In the genomic region with DNA sequence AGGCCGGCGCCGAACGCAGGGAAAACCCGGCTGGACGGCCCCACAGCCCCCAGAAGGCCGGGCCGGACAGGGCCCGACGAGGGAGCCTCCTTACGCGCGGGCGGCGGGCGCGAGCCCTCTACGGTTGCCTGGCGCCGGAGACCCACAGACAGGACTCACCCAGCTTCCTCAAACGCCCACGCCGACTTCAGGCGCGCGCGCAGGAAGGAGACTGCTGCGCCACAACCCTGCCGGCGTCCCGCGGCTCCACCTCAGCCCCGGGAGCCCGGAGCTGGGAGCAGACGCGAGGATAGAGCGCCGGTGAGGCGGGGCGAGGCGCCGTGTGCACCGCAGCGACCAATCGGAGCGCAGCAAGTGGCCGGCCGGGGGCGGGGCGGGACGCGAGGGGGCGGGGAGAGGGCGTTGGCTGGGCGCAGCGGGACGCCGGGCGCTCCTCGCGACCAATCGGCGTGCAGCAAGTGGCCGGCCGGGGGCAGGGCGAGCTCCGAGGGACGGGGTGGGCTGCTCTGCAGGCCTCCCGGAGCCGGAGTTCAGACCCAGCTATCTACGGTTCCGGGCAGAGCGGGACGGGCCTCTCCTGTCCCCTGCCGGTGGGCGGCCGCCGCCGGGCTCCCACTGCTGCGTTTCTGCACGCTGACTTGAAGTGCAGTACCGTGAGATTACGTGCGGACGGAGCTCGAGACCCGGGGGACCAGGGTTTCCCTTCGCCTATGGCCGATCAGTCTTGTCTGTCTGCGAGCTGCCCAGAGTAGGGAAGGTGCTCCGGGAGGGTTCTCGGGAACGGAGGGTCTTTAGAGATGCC, we compare ENCODE assay signal across 8 cellular contexts. TPM values are rescaled to one million over a fixed set of nuclear protein-coding genes. Genes with fewer than 3 reads are reported as not detected.
DNase-seq lines count a peak whose midpoint lies in the region; ATAC-seq lines count a peak whose summit lies in the region.

TSS of gene TMEM50B (minus strand) at position 296 of the 802 bp plus-strand sequence. CDS start 11,089 bp downstream, outside the sequence.

- peak within 1 kb of the TSS; percentile 96 for H3K56ac ChIP-seq in mesendoderm (ENCODE audit: low read length)

- no peaks in the 10 kb centered on the region for H3K4me1 ChIP-seq in mesendoderm (ENCODE audit: control insufficient read depth, low read depth, low read length)

- no CpG with 5 or more reads among the region's 93 CpGs for WGBS in mesendoderm (ENCODE audit: extremely low coverage, insufficient coverage, low lambda C conversion rate)

- no peak within 1 kb of the TSS for H4K8ac ChIP-seq in mesendoderm (ENCODE audit: low read depth, low read length)

- H3K4ac ChIP-seq in mesendoderm (ENCODE audit: low read depth, low read length), result peak within 1 kb of the TSS; percentile 60

- H3K36me3 Mint-ChIP-seq in effector memory CD8-positive, alpha-beta T cell (ENCODE audit: insufficient read depth), result peaks cover 3% of the 10 kb centered on the region

- no peaks in the 10 kb centered on the region for H3K36me3 ChIP-seq in mesendoderm (ENCODE audit: control insufficient read depth, insufficient read depth, low read length)

- peak within 1 kb of the TSS; percentile 66 to 74 for H3K27ac Mint-ChIP-seq in effector memory CD8-positive, alpha-beta T cell

- H3K27me3 ChIP-seq in mesendoderm (ENCODE audit: insufficient read depth, low read length, poor library complexity), result no peaks in the 10 kb centered on the region

- H3K27ac ChIP-seq in mesendoderm (ENCODE audit: low read depth, low read length), result peak within 1 kb of the TSS; percentile 86

- H2AK5ac ChIP-seq in mesendoderm (ENCODE audit: low read length), result no peak within 1 kb of the TSS

- peak within 1 kb of the TSS; percentile 80 for H3K4me2 ChIP-seq in mesendoderm (ENCODE audit: low read length)

- H3K4me3 ChIP-seq in mesendoderm (ENCODE audit: low read length), result peak within 1 kb of the TSS; percentile 85

- H3K18ac ChIP-seq in mesendoderm (ENCODE audit: low read length), result peak within 1 kb of the TSS; percentile 88

- no peaks in the 10 kb centered on the region for H3K79me2 ChIP-seq in mesendoderm (ENCODE audit: control insufficient read depth, insufficient read depth, low read length)

- H2BK120ac ChIP-seq in mesendoderm (ENCODE audit: low read depth, low read length), result no peak within 1 kb of the TSS

- H3K79me1 ChIP-seq in mesendoderm (ENCODE audit: low read length), result no peaks in the 10 kb centered on the region

- H3K9me3 Mint-ChIP-seq in effector memory CD8-positive, alpha-beta T cell, result no peaks in the 10 kb centered on the region

- peak within 1 kb of the TSS; percentile 85 for H3K4me3 Mint-ChIP-seq in effector memory CD8-positive, alpha-beta T cell

- peak; percentile 92 for ATAC-seq in GM21360 (IDR thresholded peaks at IDR 0.05; ENCODE audit: unreplicated experiment)
- peak; percentile 85 for ATAC-seq in effector memory CD8-positive, alpha-beta T cell (replicated peaks)

- no peak within 1 kb of the TSS for H2BK15ac ChIP-seq in mesendoderm (replicated peaks; ENCODE audit: low read depth)

- peak within 1 kb of the TSS; percentile 59 for H2BK5ac ChIP-seq in mesendoderm (ENCODE audit: low read length)

- peaks cover 9 to 14% of the 10 kb centered on the region in 2 donors for H3K4me1 Mint-ChIP-seq in effector memory CD8-positive, alpha-beta T cell (ENCODE audit: low read depth in 2 of 2)

- DNase-seq in COR-L47 (lab: John Stamatoyannopoulos, UW) (peak; percentile 93), HT1080 (ENCODE audit: low read depth) (peak; percentile 90), NOMO-1 (lab: John Stamatoyannopoulos, UW; ENCODE audit: unreplicated experiment in 2 of 2) (peak; percentile 94 to 97), mesendoderm (peak; percentile 95)
- peak; percentile 89 to 94 for DNase-seq in activated CD8-positive, alpha-beta memory T cell treated with anti-CD3 and anti-CD28 coated beads for 4 hours (ENCODE audit: low read depth in 2 of 2)
- peak; percentile 86 to 89 (median 86) for DNase-seq in effector memory CD8-positive, alpha-beta T cell
- DNase-seq in stimulated activated CD8-positive, alpha-beta memory T cell treated with anti-CD3 and anti-CD28 coated beads, Interleukin-15, amount 100 ng/mL, for 1 hour (ENCODE audit: low read depth), result peak; percentile 92

- peak within 1 kb of the TSS; percentile 94 for H3K9ac ChIP-seq in mesendoderm (ENCODE audit: low read length)

- no peak within 1 kb of the TSS for H4K5ac ChIP-seq in mesendoderm (ENCODE audit: low read length)

- peak within 1 kb of the TSS; percentile 80 for H3K23ac ChIP-seq in mesendoderm (ENCODE audit: low read length)

- no peaks in the 10 kb centered on the region for H3K27me3 Mint-ChIP-seq in effector memory CD8-positive, alpha-beta T cell

RNA-seq across cellular contexts. Expression of gene TMEM50B, which starts in this region (rescaled TPM):
- 12.0 and 14.5 TPM in 2 replicates for total RNA-seq in HT1080 (2014; rRNA removed; shearing (Covaris generic))
- 17.8 and 19.0 TPM in 2 replicates for polyA plus RNA-seq in HT1080 (2015; cell fraction: cytosol; rRNA removed)
- polyA plus RNA-seq in HT1080 (2015; cell fraction: nucleus; rRNA removed), result 37.8 and 40.0 TPM in 2 replicates
- 9.0 TPM for polyA plus RNA-seq in mesendoderm (2013, experiment 1 of 2)
- 9.4 TPM for polyA plus RNA-seq in mesendoderm (2013, experiment 2 of 2)

Comparison
In these comparisons a context has a peak if more than half of its experiments do, and no peak if none do; other contexts are left out.
1. Peak in every context shown above with its lines: DNase-seq, ATAC-seq, H3K4me3 ChIP-seq and H3K27ac ChIP-seq.